ENCODE assay signal across 8 cellular contexts in genomic region chr6:41462980-41463930, GRCh38.
DNase-seq lines count a peak whose midpoint lies in the region; ATAC-seq and TF ChIP-seq lines count a peak whose summit lies in the region.

No MANE protein-coding gene starts in this region.

- DNase-seq in COLO668 (lab: John Stamatoyannopoulos, UW; ENCODE audit: unreplicated experiment): peak; percentile 39
- DNase-seq in H4 (ENCODE audit: low spot score): peak; percentile 46
- DNase-seq in RWPE2 (ENCODE audit: low spot score): no peak
- peak; percentile 40 for DNase-seq in fibroblast of peridontal ligament (ENCODE audit: extremely low read depth)
- DNase-seq in nucleus accumbens (lab: John Stamatoyannopoulos, UW): peak in 34 of 56 donors; percentile 3 to 74 (median 22)
- DNase-seq in activated gamma-delta T cell (lab: John Stamatoyannopoulos, UW): no peak
- DNase-seq in activated CD4-positive, alpha-beta T cell treated with anti-CD3 and anti-CD28 coated beads for 4 hours: no peak

- no peaks in the 10 kb centered on the region for H3K9me3 ChIP-seq in RWPE2 (ENCODE audit: severe bottlenecking)

- H3K4me1 ChIP-seq in RWPE2 (ENCODE audit: insufficient read depth, poor library complexity, severe bottlenecking): no peaks in the 10 kb centered on the region

- H3K27ac ChIP-seq in RWPE2 (ENCODE audit: poor library complexity, severe bottlenecking): no peak overlapping the region

- TF ChIP-seq CTCF in RWPE2 (IDR thresholded peaks at IDR 0.05; ENCODE audit: poor library complexity, severe bottlenecking): peak; percentile 66

- H3K36me3 ChIP-seq in RWPE2 (ENCODE audit: low read depth): no peaks in the 10 kb centered on the region

- ATAC-seq in RWPE2 (ENCODE audit: low read depth) (peak; percentile 80), HG03439 (IDR thresholded peaks at IDR 0.05; ENCODE audit: unreplicated experiment) (no peak)

- H3K27me3 ChIP-seq in RWPE2 (ENCODE audit: insufficient read depth, poor library complexity, severe bottlenecking): peaks cover 2% of the 10 kb centered on the region

- H3K4me3 ChIP-seq in RWPE2 (ENCODE audit: severe bottlenecking): no peak overlapping the region

Comparison
In these comparisons a context has a peak if more than half of its experiments do, and no peak if none do; other contexts are left out.
1. DNase-seq: peak in COLO668 (single experiment), H4 (single experiment), fibroblast of peridontal ligament (single experiment) and nucleus accumbens (34 of 56); none in RWPE2 (single experiment), activated gamma-delta T cell (single experiment) and activated CD4-positive, alpha-beta T cell treated with anti-CD3 and anti-CD28 coated beads for 4 hours (0 of 2).